In the genomic region with DNA sequence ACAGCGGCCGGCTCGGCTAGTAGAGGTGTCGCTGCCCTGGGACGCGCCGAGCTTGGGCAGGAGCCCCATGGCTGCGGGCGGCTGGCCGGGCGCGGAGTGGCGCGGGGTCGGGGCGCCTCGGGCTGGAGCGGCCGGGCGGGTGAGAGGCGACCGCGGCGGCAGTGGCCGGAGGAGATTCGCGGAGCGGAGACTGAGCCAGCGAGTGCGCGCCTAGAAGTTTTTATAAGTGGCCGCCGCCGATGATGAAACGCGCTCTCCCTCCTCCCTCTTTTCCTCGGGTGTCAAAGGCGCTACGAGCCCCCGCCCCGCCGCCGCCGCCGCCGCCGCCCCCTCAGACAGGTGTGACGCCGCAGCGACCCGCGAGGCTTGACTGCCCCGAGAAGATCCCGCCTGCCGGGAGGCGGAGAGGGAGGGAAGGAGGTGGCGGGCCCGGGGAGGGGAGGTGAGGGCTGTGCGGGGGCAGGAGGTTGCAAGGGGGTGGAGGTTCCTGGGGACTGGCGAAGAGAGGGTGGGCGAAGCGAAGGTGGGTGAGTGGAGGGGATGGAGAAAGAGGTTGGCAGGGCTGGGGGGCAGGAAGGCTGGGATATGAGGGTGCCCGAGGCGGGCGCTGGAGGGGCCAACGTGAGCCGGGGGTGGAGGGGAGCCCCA, we compare ENCODE assay signal across 8 cellular contexts. TPM values are rescaled to one million over a fixed set of nuclear protein-coding genes. Genes with fewer than 3 reads are reported as not detected.
DNase-seq lines count a peak whose midpoint lies in the region; ATAC-seq, FAIRE-seq and TF ChIP-seq lines count a peak whose summit lies in the region.

Gene SLCO2A1, minus strand, starts transcription at position 192 of the 648 bp plus-strand sequence. Its CDS starts 123 bp downstream, at position 69.

- H3K4me2 ChIP-seq in smooth muscle cell, result peak within 1 kb of the TSS; percentile 87

- no peaks in the 10 kb centered on the region for H3K79me2 ChIP-seq in smooth muscle cell (ENCODE audit: low read depth)

- POLR2A ChIA-PET in CD8-positive, alpha-beta memory T cell (lab: Charles Lee), result no interaction called here

- TF ChIP-seq POLR2A in GM12892 (IDR thresholded peaks at IDR 0.05; ENCODE audit: low read depth, low read length), result no peak

- H3K27ac Mint-ChIP-seq in CD8-positive, alpha-beta memory T cell, result no peak within 1 kb of the TSS
- H3K27ac Mint-ChIP-seq in immature natural killer cell, result no peak within 1 kb of the TSS

- no peaks in the 10 kb centered on the region for H3K36me3 ChIP-seq in CD8-positive, alpha-beta memory T cell (ENCODE audit: insufficient read depth, low read length)
- no peaks in the 10 kb centered on the region for H3K36me3 ChIP-seq in smooth muscle cell (ENCODE audit: low read depth)

- no peak for FAIRE-seq in GM12892 (lab: Jason Lieb, UNC)

- no peaks in the 10 kb centered on the region for H3F3A ChIP-seq in smooth muscle cell (ENCODE audit: low read depth)

- peaks cover 0 to 5% (median 2%) of the 10 kb centered on the region in 3 donors for H3K4me1 Mint-ChIP-seq in CD8-positive, alpha-beta memory T cell
- H3K4me1 Mint-ChIP-seq in immature natural killer cell, result peaks cover 2 to 8% of the 10 kb centered on the region in 2 donors

- no peaks in the 10 kb centered on the region for H4K20me1 ChIP-seq in smooth muscle cell (ENCODE audit: low read depth)

- TF ChIP-seq CTCF in astrocyte of the spinal cord (IDR thresholded peaks at IDR 0.05; ENCODE audit: low read depth, low read length) (no peak), smooth muscle cell (IDR thresholded peaks at IDR 0.05; ENCODE audit: borderline replicate concordance, insufficient read depth, poor library complexity, severe bottlenecking) (no peak)

- H3K4me3 ChIP-seq in CD8-positive, alpha-beta memory T cell (ENCODE audit: low read length), result no peak within 1 kb of the TSS
- peak within 1 kb of the TSS; percentile 54 for H3K4me3 ChIP-seq in astrocyte of the spinal cord (ENCODE audit: low read depth, low read length)
- peak within 1 kb of the TSS; percentile 82 for H3K4me3 ChIP-seq in smooth muscle cell

- peak within 1 kb of the TSS; percentile 62 for H2AFZ ChIP-seq in smooth muscle cell (ENCODE audit: low read depth)

- H3K36me3 Mint-ChIP-seq in CD8-positive, alpha-beta memory T cell, result no peaks in the 10 kb centered on the region
- no peaks in the 10 kb centered on the region for H3K36me3 Mint-ChIP-seq in immature natural killer cell

- H3K27me3 ChIP-seq in CD8-positive, alpha-beta memory T cell (ENCODE audit: insufficient read depth, low read length, poor library complexity, severe bottlenecking), result peaks cover 16% of the 10 kb centered on the region
- peaks cover 22% of the 10 kb centered on the region for H3K27me3 ChIP-seq in smooth muscle cell (ENCODE audit: low read depth)

- H3K9me3 Mint-ChIP-seq in CD8-positive, alpha-beta memory T cell, result peaks cover 0 to 2% (median 0%) of the 10 kb centered on the region in 5 donors
- peaks cover 0 to 2% (median 0%) of the 10 kb centered on the region in 6 donors for H3K9me3 Mint-ChIP-seq in immature natural killer cell

- H3K9me3 ChIP-seq in CD8-positive, alpha-beta memory T cell (ENCODE audit: low read length), result no peaks in the 10 kb centered on the region
- no peaks in the 10 kb centered on the region for H3K9me3 ChIP-seq in smooth muscle cell (replicated peaks; ENCODE audit: low read depth)

- ATAC-seq in GM21360 (IDR thresholded peaks at IDR 0.05; ENCODE audit: unreplicated experiment), result no peak

- in situ Hi-C loops in KBM-7 (cut with MboI; ENCODE audit: low pct_unique_long_range_greater_than_20kb, low sequenced_read_pairs), result no loop called here
- in situ Hi-C loops in astrocyte of the spinal cord (cut with HindIII; ENCODE audit: low sequenced_read_pairs), result no loop called here

- under 1% methylated on average over 30 of the region's 67 CpGs for WGBS in smooth muscle cell (ENCODE audit: low lambda C conversion rate)

- no peaks in the 10 kb centered on the region for H3K4me1 ChIP-seq in CD8-positive, alpha-beta memory T cell (ENCODE audit: insufficient read depth, low read length)
- peaks cover 3% of the 10 kb centered on the region for H3K4me1 ChIP-seq in smooth muscle cell (ENCODE audit: low read depth)

- peak within 1 kb of the TSS; percentile 23 for H3K9ac ChIP-seq in smooth muscle cell (ENCODE audit: low read depth)

- H3K27me3 Mint-ChIP-seq in CD8-positive, alpha-beta memory T cell, result peaks cover 22 to 50% of the 10 kb centered on the region in 2 donors
- H3K27me3 Mint-ChIP-seq in immature natural killer cell (ENCODE audit: low read depth in 3 of 3), result peaks cover 2 to 16% (median 6%) of the 10 kb centered on the region in 3 donors

- DNase-seq in CD8-positive, alpha-beta memory T cell, result no peak
- peak; percentile 7 for DNase-seq in KBM-7
- peak; percentile 24 for DNase-seq in astrocyte of the spinal cord (ENCODE audit: low read depth, low spot score)
- peak in 1 of 3 donors; percentile 9 for DNase-seq in immature natural killer cell
- DNase-seq in smooth muscle cell (lab: John Stamatoyannopoulos, UW; ENCODE audit: unreplicated experiment), result no peak
- DNase-seq in activated gamma-delta T cell treated with Interleukin-2 at 50 U/mL for 16 hours, result no peak
- no peak for DNase-seq in GM12892 (ENCODE audit: insufficient read length)

- H3K4me3 Mint-ChIP-seq in CD8-positive, alpha-beta memory T cell, result peak within 1 kb of the TSS in 5 of 7 donors; percentile 22 to 73 (median 64)
- H3K4me3 Mint-ChIP-seq in immature natural killer cell, result peak within 1 kb of the TSS; percentile 43 to 72 (median 67)

- CTCF ChIA-PET in CD8-positive, alpha-beta memory T cell (lab: Charles Lee), result no interaction called here

- H3K27ac ChIP-seq in CD8-positive, alpha-beta memory T cell (ENCODE audit: low read depth, low read length), result no peak within 1 kb of the TSS
- no peak within 1 kb of the TSS for H3K27ac ChIP-seq in smooth muscle cell (ENCODE audit: low read depth)

RNA-seq across cellular contexts. Expression of gene SLCO2A1, which starts in this region (rescaled TPM):
- total RNA-seq in CD8-positive, alpha-beta memory T cell, result not detected
- not detected for polyA plus RNA-seq in CD8-positive, alpha-beta memory T cell
- not detected for polyA plus RNA-seq in immature natural killer cell
- total RNA-seq in smooth muscle cell, result 3.6 and 14.2 TPM in 2 replicates
- polyA plus RNA-seq in smooth muscle cell, result 7.7 and 35.9 TPM in 2 replicates
- not detected for polyA plus RNA-seq in GM12892 (2012; ENCODE audit: missing spikeins)

Comparison
In these comparisons a context has a peak if more than half of its experiments do, and no peak if none do; other contexts are left out.
1. DNase-seq: peak in KBM-7 (single experiment) and astrocyte of the spinal cord (single experiment); none in CD8-positive, alpha-beta memory T cell (0 of 5), smooth muscle cell (single experiment), activated gamma-delta T cell treated with Interleukin-2 at 50 U/mL for 16 hours (single experiment) and GM12892 (single experiment).